ENCODE assay signal across 25 cellular contexts in the genomic region with DNA sequence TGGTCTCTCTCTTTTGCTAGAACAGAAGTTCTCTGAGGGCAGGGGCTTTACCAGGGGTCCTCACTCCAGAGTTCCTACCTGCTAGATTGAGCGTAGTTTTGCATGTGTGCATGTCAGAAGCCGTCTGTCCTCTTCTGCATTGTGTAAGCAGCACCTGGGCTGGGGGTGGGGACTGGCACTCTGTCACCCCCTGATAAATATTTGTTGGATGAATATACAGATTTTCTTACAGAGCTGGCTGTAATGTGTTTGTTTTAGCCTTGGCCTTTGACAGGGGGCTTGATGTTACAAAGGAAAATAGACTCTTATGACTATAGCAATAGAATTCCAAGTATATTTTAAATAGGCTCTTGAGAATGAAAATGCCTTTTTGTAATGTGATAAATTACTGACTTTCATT. TPM values are rescaled to one million over a fixed set of nuclear protein-coding genes. Genes with fewer than 3 reads are reported as not detected.
DNase-seq lines count a peak whose midpoint lies in the region; ATAC-seq, FAIRE-seq and TF ChIP-seq lines count a peak whose summit lies in the region.
"Had no signal": no experiment of that assay in that cellular context is flagged by ENCODE, and none has a peak within 500 bp of the region (broad histone marks: within the 10 kb centered on the region; RNA-seq: fewer than 3 reads in every experiment).

No MANE protein-coding gene starts in this region.

- H3K9me3 Mint-ChIP-seq in CD8-positive, alpha-beta T cell: no peaks in the 10 kb centered on the region
- H3K9me3 Mint-ChIP-seq: activated naive CD4-positive, alpha-beta T cell treated with anti-CD3 and anti-CD28 coated beads, Interleukin-2, amount 10 ng/mL, durations not matched to agents 7 days and 5 days; naive thymus-derived CD4-positive, alpha-beta T cell had no signal

- H3K27ac Mint-ChIP-seq in CD8-positive, alpha-beta T cell: peak overlapping the region; percentile 70

- DNase-seq in A549 (ENCODE audit: low read depth in 1 of 2, low spot score in 1 of 2) (no peak), SJSA1 (ENCODE audit: low read depth in 1 of 2, low spot score in 2 of 2) (peak in 1 of 2 experiments; percentile 21), choroid plexus epithelial cell (ENCODE audit: low read depth) (peak; percentile 48), smooth muscle cell (lab: John Stamatoyannopoulos, UW; ENCODE audit: unreplicated experiment) (no peak), amniotic stem cell (lab: John Stamatoyannopoulos, UW) (no peak), NCI-H146 treated with DMSO at 0.1 percent for 48 hours (lab: John Stamatoyannopoulos, UW; ENCODE audit: unreplicated experiment) (no peak)
- no peak for DNase-seq in CD8-positive, alpha-beta T cell
- DNase-seq: activated naive CD4-positive, alpha-beta T cell treated with anti-CD3 and anti-CD28 coated beads, Interleukin-2, amount 10 ng/mL, durations not matched to agents 7 days and 5 days; effector memory CD4-positive, alpha-beta T cell; erythroblast; foreskin fibroblast; NCI-H1092; NCI-H1930; NCI-H2227 treated with DMSO at 0.1 percent for 48 hours; NCI-H82; ovary; transverse colon; WERI-Rb-1 had no signal

- H3K4me1 ChIP-seq in A549 (no peaks in the 10 kb centered on the region), SJSA1 (replicated peaks) (peaks cover 9% of the 10 kb centered on the region), smooth muscle cell (ENCODE audit: low read depth) (no peaks in the 10 kb centered on the region)
- no peaks in the 10 kb centered on the region for H3K4me1 ChIP-seq in CD8-positive, alpha-beta T cell (ENCODE audit: insufficient read depth, low read length)
- H3K4me1 ChIP-seq: left lung had no signal

- peaks cover 39% of the 10 kb centered on the region for H3K36me3 ChIP-seq in CD8-positive, alpha-beta T cell (ENCODE audit: insufficient read depth, low read length)
- H3K36me3 ChIP-seq in SJSA1: peaks cover 56% of the 10 kb centered on the region
- peaks cover 4% of the 10 kb centered on the region for H3K36me3 ChIP-seq in smooth muscle cell (ENCODE audit: low read depth)
- H3K36me3 ChIP-seq: ovary, WERI-Rb-1 had no signal

- H3K4me2 ChIP-seq in A549 (no peak overlapping the region), smooth muscle cell (no peak overlapping the region)
- H3K4me2 ChIP-seq: hepatocyte had no signal

- no peak for TF ChIP-seq CTCF in A549 (IDR thresholded peaks at IDR 0.05)
- no peak for TF ChIP-seq CTCF in CD8-positive, alpha-beta T cell (IDR thresholded peaks at IDR 0.05)
- no peak for TF ChIP-seq CTCF in choroid plexus epithelial cell (conservative IDR thresholded peaks at IDR 0.05; ENCODE audit: low read depth, low read length)
- no peak for TF ChIP-seq CTCF in smooth muscle cell (IDR thresholded peaks at IDR 0.05; ENCODE audit: borderline replicate concordance, insufficient read depth, poor library complexity, severe bottlenecking)

- 90% methylated on average over 2 of the region's 2 CpGs for WGBS in A549 (ENCODE audit: missing lambda C conversion rate)
- WGBS in smooth muscle cell (ENCODE audit: low lambda C conversion rate): 97% methylated on average over 2 of the region's 2 CpGs

- H3K79me2 ChIP-seq in smooth muscle cell (ENCODE audit: low read depth): no peaks in the 10 kb centered on the region
- H3K79me2 ChIP-seq: hepatocyte had no signal

- peaks cover 63% of the 10 kb centered on the region for H4K20me1 ChIP-seq in smooth muscle cell (ENCODE audit: low read depth)

- H3K27me3 Mint-ChIP-seq in CD8-positive, alpha-beta T cell (ENCODE audit: low read depth): no peaks in the 10 kb centered on the region
- H3K27me3 Mint-ChIP-seq: activated naive CD4-positive, alpha-beta T cell treated with anti-CD3 and anti-CD28 coated beads, Interleukin-2, amount 10 ng/mL, durations not matched to agents 7 days and 5 days; naive thymus-derived CD4-positive, alpha-beta T cell had no signal

- no peaks in the 10 kb centered on the region for H3F3A ChIP-seq in smooth muscle cell (ENCODE audit: low read depth)

- H3K27me3 ChIP-seq in CD8-positive, alpha-beta T cell (ENCODE audit: insufficient read depth, low read length): no peaks in the 10 kb centered on the region
- H3K27me3 ChIP-seq in SJSA1 (replicated peaks): no peaks in the 10 kb centered on the region
- H3K27me3 ChIP-seq in smooth muscle cell (ENCODE audit: low read depth): no peaks in the 10 kb centered on the region
- H3K27me3 ChIP-seq: hepatocyte, left lung, ovary, right atrium auricular region, transverse colon had no signal

- H3K9ac ChIP-seq in smooth muscle cell (ENCODE audit: low read depth): no peak overlapping the region

- H3K36me3 Mint-ChIP-seq in CD8-positive, alpha-beta T cell: peaks cover 97% of the 10 kb centered on the region

- H3K4me3 ChIP-seq in A549 (no peak overlapping the region), SJSA1 (no peak overlapping the region), choroid plexus epithelial cell (ENCODE audit: low read depth, low read length) (no peak overlapping the region), smooth muscle cell (no peak overlapping the region)
- H3K4me3 ChIP-seq in CD8-positive, alpha-beta T cell (ENCODE audit: low read depth, low read length): no peak overlapping the region
- H3K4me3 ChIP-seq: hepatocyte, left lung, ovary, right atrium auricular region, transverse colon had no signal

- CTCF ChIA-PET in A549 (lab: Yijun Ruan, JAX): interaction anchor here (1.3 kb wide), 1 partner anchor 10 kb away, joined by 3 read pairs; no protein-coding TSS in a partner anchor
- CTCF ChIA-PET in CD8-positive, alpha-beta T cell (lab: Charles Lee): no interaction called here

- TF ChIP-seq POLR2A in A549 (IDR thresholded peaks at IDR 0.05; ENCODE audit: low read length): no peak

- POLR2A ChIA-PET in A549 (lab: Yijun Ruan, JAX): no interaction called here
- POLR2A ChIA-PET in CD8-positive, alpha-beta T cell (lab: Charles Lee): no interaction called here

- intact Hi-C loops in CD8-positive, alpha-beta T cell (cut with DNase I, micrococcal nuclease): no loop called here

- peaks cover 16% of the 10 kb centered on the region for H3K4me1 Mint-ChIP-seq in CD8-positive, alpha-beta T cell (ENCODE audit: low read depth)

- H3K27ac ChIP-seq in A549: no peak overlapping the region
- no peak overlapping the region for H3K27ac ChIP-seq in CD8-positive, alpha-beta T cell (ENCODE audit: low read depth, low read length)
- peak overlapping the region; percentile 40 for H3K27ac ChIP-seq in SJSA1
- H3K27ac ChIP-seq in smooth muscle cell (ENCODE audit: low read depth): no peak overlapping the region
- H3K27ac ChIP-seq: hepatocyte, left lung, ovary, right atrium auricular region, transverse colon, WERI-Rb-1 had no signal

- ATAC-seq in A549 (no peak), HG02798 (IDR thresholded peaks at IDR 0.05; ENCODE audit: poor library complexity, unreplicated experiment) (no peak)
- ATAC-seq in CD8-positive, alpha-beta T cell: no peak
- ATAC-seq: left lung; naive thymus-derived CD4-positive, alpha-beta T cell had no signal

- H2AFZ ChIP-seq in smooth muscle cell (ENCODE audit: low read depth): no peak overlapping the region
- H2AFZ ChIP-seq: hepatocyte had no signal

- H3K9me3 ChIP-seq in A549 (no peaks in the 10 kb centered on the region), SJSA1 (replicated peaks) (no peaks in the 10 kb centered on the region), smooth muscle cell (replicated peaks; ENCODE audit: low read depth) (no peaks in the 10 kb centered on the region)
- no peaks in the 10 kb centered on the region for H3K9me3 ChIP-seq in CD8-positive, alpha-beta T cell (ENCODE audit: low read length)
- H3K9me3 ChIP-seq: left lung, ovary, right atrium auricular region, transverse colon had no signal

- FAIRE-seq in A549 (lab: Jason Lieb, UNC): peak; percentile 36
- FAIRE-seq: colon, GM19239 had no signal

- TF ChIP-seq EP300 in A549 (IDR thresholded peaks at IDR 0.05): no peak

- no peak overlapping the region for H3K4me3 Mint-ChIP-seq in CD8-positive, alpha-beta T cell
- H3K4me3 Mint-ChIP-seq: activated naive CD4-positive, alpha-beta T cell treated with anti-CD3 and anti-CD28 coated beads, Interleukin-2, amount 10 ng/mL, durations not matched to agents 7 days and 5 days; naive thymus-derived CD4-positive, alpha-beta T cell had no signal

- TF ChIP-seq RAD21 in A549 (conservative IDR thresholded peaks at IDR 0.05 in 1 of 2, IDR thresholded peaks at IDR 0.05 in 1 of 2): no peak

TF ChIP-seq in A549, 52 proteins besides CTCF, POLR2A, EP300 and RAD21 (continues in another document):
- TF ChIP-seq EHMT2 (IDR thresholded peaks at IDR 0.05; ENCODE audit: low read depth): no peak
- no peak for TF ChIP-seq KDM5A (IDR thresholded peaks at IDR 0.05)
- TF ChIP-seq, protein P1, sequence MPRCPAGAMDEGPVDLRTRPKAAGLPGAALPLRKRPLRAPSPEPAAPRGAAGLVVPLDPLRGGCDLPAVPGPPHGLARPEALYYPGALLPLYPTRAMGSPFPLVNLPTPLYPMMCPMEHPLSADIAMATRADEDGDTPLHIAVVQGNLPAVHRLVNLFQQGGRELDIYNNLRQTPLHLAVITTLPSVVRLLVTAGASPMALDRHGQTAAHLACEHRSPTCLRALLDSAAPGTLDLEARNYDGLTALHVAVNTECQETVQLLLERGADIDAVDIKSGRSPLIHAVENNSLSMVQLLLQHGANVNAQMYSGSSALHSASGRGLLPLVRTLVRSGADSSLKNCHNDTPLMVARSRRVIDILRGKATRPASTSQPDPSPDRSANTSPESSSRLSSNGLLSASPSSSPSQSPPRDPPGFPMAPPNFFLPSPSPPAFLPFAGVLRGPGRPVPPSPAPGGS (IDR thresholded peaks at IDR 0.05): no peak
- TF ChIP-seq HDAC2 (IDR thresholded peaks at IDR 0.05): no peak
- no peak for TF ChIP-seq JUNB (IDR thresholded peaks at IDR 0.05)
- no peak for TF ChIP-seq JUN (IDR thresholded peaks at IDR 0.05)
- TF ChIP-seq CHD4 (IDR thresholded peaks at IDR 0.05; ENCODE audit: borderline replicate concordance): no peak

RNA-seq across cellular contexts. Expression of gene WDR37, which starts 46.7 kb away (rescaled TPM):
- polyA plus RNA-seq in A549 (2011; rRNA removed): 7.1 and 7.3 TPM in 2 replicates
- 5.0 and 5.4 TPM in 2 replicates for polyA plus RNA-seq in A549 (2012; cell fraction: cytosol; rRNA removed)
- polyA plus RNA-seq in A549 (2012; cell fraction: nucleus; rRNA removed): 11.0 and 12.9 TPM in 2 replicates
- 5.6 to 6.2 TPM (median 5.9 TPM) in 3 replicates for polyA plus RNA-seq in A549 (2017; fragmentation: RNase III; extraction: RNeasy Plus Mini Kit Qiagen cat#74134 plus additional on column Dnase treatment)
- polyA minus RNA-seq in A549 (2011; rRNA and poly(A)+ RNA removed): 18.1 and 20.0 TPM in 2 replicates
- 10 to 100 TPM; 22.6 to 23.7 TPM for total RNA-seq in CD8-positive, alpha-beta T cell
- total RNA-seq in SJSA1 (2014; rRNA removed; shearing (Covaris generic)): 6.2 and 8.1 TPM in 2 replicates
- total RNA-seq in smooth muscle cell: 10.7 and 14.0 TPM in 2 replicates
- polyA plus RNA-seq in smooth muscle cell: 10.5 and 12.8 TPM in 2 replicates

RNA-seq across cellular contexts. Expression of gene IDI1, which starts 53.9 kb away (rescaled TPM):
- polyA plus RNA-seq in A549 (2011; rRNA removed) (38.2 and 55.8 TPM in 2 replicates), A549 (2017; fragmentation: RNase III; extraction: RNeasy Plus Mini Kit Qiagen cat#74134 plus additional on column Dnase treatment) (42.4 to 65.0 TPM (median 57.1 TPM) in 3 replicates), smooth muscle cell (136 and 165 TPM in 2 replicates)
- 20.4 and 20.7 TPM in 2 replicates for polyA plus RNA-seq in A549 (2012; cell fraction: cytosol; rRNA removed)
- 14.8 and 25.5 TPM in 2 replicates for polyA plus RNA-seq in A549 (2012; cell fraction: nucleus; rRNA removed)
- 14.8 and 15.1 TPM in 2 replicates for polyA minus RNA-seq in A549 (2011; rRNA and poly(A)+ RNA removed)
- 100 to 1,000 TPM; 307 to 317 TPM for total RNA-seq in CD8-positive, alpha-beta T cell
- 61.7 and 88.4 TPM in 2 replicates for total RNA-seq in SJSA1 (2014; rRNA removed; shearing (Covaris generic))
- total RNA-seq in smooth muscle cell: 142 and 240 TPM in 2 replicates
